ENCODE assay signal across 9 cellular contexts in the genomic region with DNA sequence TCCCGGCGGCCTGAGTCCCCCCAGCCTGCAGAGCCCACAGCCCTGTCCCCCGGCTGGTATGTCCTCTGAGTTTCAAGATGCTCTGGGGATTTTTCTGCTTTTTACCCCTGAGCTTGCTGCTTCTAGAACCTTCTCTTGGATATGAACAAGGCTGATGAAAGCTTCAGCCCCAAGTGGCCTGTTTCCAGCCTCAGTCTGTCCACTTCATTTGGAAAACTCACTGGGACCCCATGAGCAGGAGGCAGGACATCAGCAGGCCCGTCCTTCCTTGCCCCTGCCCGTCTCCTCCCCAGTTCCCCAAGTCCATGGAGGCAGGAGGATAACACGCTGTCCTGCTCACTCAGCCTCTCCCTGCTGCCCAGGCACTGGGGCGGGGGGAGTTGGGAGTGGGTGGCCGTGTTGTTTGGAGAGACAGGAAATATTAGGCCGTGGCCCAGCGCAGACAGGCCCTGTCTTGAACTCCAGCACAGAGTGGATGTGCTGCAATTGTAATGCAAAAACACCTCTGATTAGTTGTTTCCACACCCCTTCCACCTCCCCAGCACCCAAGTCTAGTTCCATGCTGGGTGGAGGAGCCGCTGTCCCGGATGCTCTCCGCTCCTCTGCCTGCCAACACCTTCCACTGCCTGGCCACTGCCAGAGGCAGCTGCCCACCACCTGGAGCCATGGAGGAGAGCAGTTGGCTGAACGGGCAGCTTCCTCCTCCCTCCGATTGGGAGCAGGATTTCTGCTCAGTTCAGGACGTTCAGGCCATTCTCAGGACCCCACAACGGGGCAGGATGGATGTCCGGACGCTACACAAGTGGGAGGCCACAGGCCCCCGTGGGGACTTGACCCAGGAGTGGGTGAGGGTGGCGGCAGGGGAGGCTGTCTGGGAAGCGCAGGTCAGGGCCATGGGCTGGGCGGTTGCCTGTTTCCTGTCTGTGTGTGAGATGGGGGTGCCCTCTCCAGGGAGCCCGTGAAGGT.
DNase-seq lines count a peak whose midpoint lies in the region; ATAC-seq and TF ChIP-seq lines count a peak whose summit lies in the region.
"Had no signal": no experiment of that assay in that cellular context is flagged by ENCODE, and none has a peak within 500 bp of the region (broad histone marks: within the 10 kb centered on the region; RNA-seq: fewer than 3 reads in every experiment).

No MANE protein-coding gene starts in this region.

- H3K18ac ChIP-seq in H9 (ENCODE audit: insufficient read length, low read depth, low read length) = no peak overlapping the region

- H3K4me3 ChIP-seq in iPS-15b (ENCODE audit: low read depth, low read length) (no peak overlapping the region), smooth muscle cell (no peak overlapping the region)

- H3F3A ChIP-seq in smooth muscle cell (ENCODE audit: low read depth) = no peaks in the 10 kb centered on the region

- H3K27ac ChIP-seq in H9 (ENCODE audit: insufficient read length, low read depth, low read length) (no peak overlapping the region), smooth muscle cell (ENCODE audit: low read depth) (peak overlapping the region; percentile 59)

- H3K4ac ChIP-seq in H9 (ENCODE audit: low read depth, low read length) = no peak overlapping the region

- H3K79me1 ChIP-seq in H9 (ENCODE audit: insufficient read depth, low read depth, low read length, poor library complexity, severe bottlenecking) = no peaks in the 10 kb centered on the region

- no peak overlapping the region for H2BK12ac ChIP-seq in H9 (ENCODE audit: insufficient read length, low read depth, low read length)

- H2AK5ac ChIP-seq in H9 (ENCODE audit: insufficient read length, low read length) = no peak overlapping the region

- H3K23me2 ChIP-seq in H9 (ENCODE audit: insufficient read length, low read depth, low read length, poor library complexity, severe bottlenecking) = no peaks in the 10 kb centered on the region

- H3K27me3 Mint-ChIP-seq in H9 (ENCODE audit: low read depth) = peaks cover 10% of the 10 kb centered on the region
- H3K27me3 Mint-ChIP-seq in WTC11 (ENCODE audit: low read depth) = no peaks in the 10 kb centered on the region
- H3K27me3 Mint-ChIP-seq in activated T-helper 2 cell treated with anti-CD3 and anti-CD28 coated beads, Interferon-gamma antibody, Interleukin-2, Interleukin-4, amounts not matched to agents 10 μg/mL and 5 μg/mL and 100 μg/mL, durations not matched to agents 14 hours and 24 hours and 36 hours (ENCODE audit: low read depth) = no peaks in the 10 kb centered on the region

- H3K27ac Mint-ChIP-seq in H9 (peak overlapping the region in 1 of 3 experiments; percentile 63; a peak in 2 of 7 replicates), WTC11 (peak overlapping the region; percentile 93)
- H3K27ac Mint-ChIP-seq in activated T-helper 2 cell treated with anti-CD3 and anti-CD28 coated beads, Interferon-gamma antibody, Interleukin-2, Interleukin-4, amounts not matched to agents 10 μg/mL and 5 μg/mL and 100 μg/mL, durations not matched to agents 14 hours and 24 hours and 36 hours = no peak overlapping the region
- H3K27ac Mint-ChIP-seq: activated B cell treated with CpG ODN at 0.5 μM for 24 hours had no signal

- H4K20me1 ChIP-seq in H9 (ENCODE audit: control insufficient read depth, insufficient read depth, insufficient read length) (no peaks in the 10 kb centered on the region), smooth muscle cell (ENCODE audit: low read depth) (no peaks in the 10 kb centered on the region)

- H3K4me2 ChIP-seq in H9 (ENCODE audit: insufficient read depth, insufficient read length, low read length) (no peak overlapping the region), smooth muscle cell (peak overlapping the region; percentile 38)

- POLR2A ChIA-PET in WTC11 (lab: Charles Lee) = interaction anchor here (1.3 kb wide), 1 partner anchor 26 kb away, joined by 4 read pairs; no protein-coding TSS in a partner anchor

- H3K4me3 Mint-ChIP-seq in H9 = peak overlapping the region; percentile 15 to 33; a peak in 2 of 5 replicates
- no peak overlapping the region for H3K4me3 Mint-ChIP-seq in WTC11
- no peak overlapping the region for H3K4me3 Mint-ChIP-seq in activated T-helper 2 cell treated with anti-CD3 and anti-CD28 coated beads, Interferon-gamma antibody, Interleukin-2, Interleukin-4, amounts not matched to agents 10 μg/mL and 5 μg/mL and 100 μg/mL, durations not matched to agents 14 hours and 24 hours and 36 hours (ENCODE audit: low read depth)
- H3K4me3 Mint-ChIP-seq: activated B cell treated with CpG ODN at 0.5 μM for 24 hours had no signal

- H3T11ph ChIP-seq in H9 (ENCODE audit: low read length) = no peak overlapping the region

- no peaks in the 10 kb centered on the region for H3K27me3 ChIP-seq in H9 (ENCODE audit: insufficient read depth, low read length)
- no peaks in the 10 kb centered on the region for H3K27me3 ChIP-seq in iPS-15b (ENCODE audit: control insufficient read depth, insufficient read depth, low read length)
- no peaks in the 10 kb centered on the region for H3K27me3 ChIP-seq in smooth muscle cell (ENCODE audit: low read depth)

- H3K36me3 ChIP-seq in iPS-15b (ENCODE audit: control insufficient read depth, insufficient read depth, low read length) (no peaks in the 10 kb centered on the region), smooth muscle cell (ENCODE audit: low read depth) (no peaks in the 10 kb centered on the region)

- H3K4me1 Mint-ChIP-seq in H9 (peaks cover 36 to 38% of the 10 kb centered on the region in 2 experiments), WTC11 (peaks cover 43% of the 10 kb centered on the region)
- H3K4me1 Mint-ChIP-seq in activated T-helper 2 cell treated with anti-CD3 and anti-CD28 coated beads, Interferon-gamma antibody, Interleukin-2, Interleukin-4, amounts not matched to agents 10 μg/mL and 5 μg/mL and 100 μg/mL, durations not matched to agents 14 hours and 24 hours and 36 hours (ENCODE audit: low read depth) = no peaks in the 10 kb centered on the region
- H3K4me1 Mint-ChIP-seq: activated B cell treated with CpG ODN at 0.5 μM for 24 hours had no signal

- no peak overlapping the region for H2BK20ac ChIP-seq in H9 (ENCODE audit: low read depth, low read length, poor library complexity, severe bottlenecking)

- H3K79me2 ChIP-seq in H9 (ENCODE audit: insufficient read depth, low read length) (no peaks in the 10 kb centered on the region), smooth muscle cell (ENCODE audit: low read depth) (no peaks in the 10 kb centered on the region)

- peaks cover 12% of the 10 kb centered on the region; the same call in 1 of the 2 replicates for H3K4me1 ChIP-seq in H9 (ENCODE audit: insufficient read depth, low read length)
- H3K4me1 ChIP-seq in iPS-15b (ENCODE audit: control insufficient read depth, insufficient read depth, low read length) = peaks cover 9% of the 10 kb centered on the region
- peaks cover 4% of the 10 kb centered on the region for H3K4me1 ChIP-seq in smooth muscle cell (ENCODE audit: low read depth)

- H3K23ac ChIP-seq in H9 (ENCODE audit: insufficient read length, low read depth, low read length) = no peak overlapping the region

- H3K14ac ChIP-seq in H9 (ENCODE audit: insufficient read depth, low read length) = peak overlapping the region; percentile 54; the same call in 1 of the 2 replicates

- no peak overlapping the region for H2AFZ ChIP-seq in H9 (ENCODE audit: low read length)
- H2AFZ ChIP-seq in smooth muscle cell (ENCODE audit: low read depth) = no peak overlapping the region

- no peak overlapping the region for H4K5ac ChIP-seq in H9 (ENCODE audit: insufficient read length, low read depth, low read length)

- no peak for TF ChIP-seq CTCF in H9 (conservative IDR thresholded peaks at IDR 0.05)
- TF ChIP-seq CTCF in WTC11 (IDR thresholded peaks at IDR 0.05) = no peak
- no peak for TF ChIP-seq CTCF in smooth muscle cell (IDR thresholded peaks at IDR 0.05; ENCODE audit: borderline replicate concordance, insufficient read depth, poor library complexity, severe bottlenecking)

- H4K8ac ChIP-seq in H9 (replicated peaks; ENCODE audit: insufficient read length, low read depth, low read length) = no peak overlapping the region

- CTCF ChIA-PET in WTC11 (lab: Charles Lee) = interaction anchor here (0.8 to 14.8 kb wide), 15 partner anchors 10 to 321 kb away, joined by 3 to 229 read pairs (median 4); no protein-coding TSS in a partner anchor

- H3K9me3 ChIP-seq in H9 (ENCODE audit: control insufficient read depth, low read depth, low read length) = no peaks in the 10 kb centered on the region
- H3K9me3 ChIP-seq in iPS-15b (ENCODE audit: control insufficient read depth, insufficient read depth, low read length) = no peaks in the 10 kb centered on the region
- H3K9me3 ChIP-seq in smooth muscle cell (replicated peaks; ENCODE audit: low read depth) = no peaks in the 10 kb centered on the region

- intact Hi-C loops in activated T-helper 2 cell treated with anti-CD3 and anti-CD28 coated beads, Interferon-gamma antibody, Interleukin-2, Interleukin-4, amounts not matched to agents 10 μg/mL and 5 μg/mL and 100 μg/mL, durations not matched to agents 14 hours and 24 hours and 36 hours (cut with micrococcal nuclease) = no loop called here

- H2BK120ac ChIP-seq in H9 (ENCODE audit: low read depth, low read length, poor library complexity, severe bottlenecking) = no peak overlapping the region

- H3K9me3 Mint-ChIP-seq in H9 = no peaks in the 10 kb centered on the region
- peaks cover 4% of the 10 kb centered on the region; the same call in 1 of the 2 replicates for H3K9me3 Mint-ChIP-seq in WTC11
- no peaks in the 10 kb centered on the region for H3K9me3 Mint-ChIP-seq in activated T-helper 2 cell treated with anti-CD3 and anti-CD28 coated beads, Interferon-gamma antibody, Interleukin-2, Interleukin-4, amounts not matched to agents 10 μg/mL and 5 μg/mL and 100 μg/mL, durations not matched to agents 14 hours and 24 hours and 36 hours
- H3K9me3 Mint-ChIP-seq: activated B cell treated with CpG ODN at 0.5 μM for 24 hours had no signal

- H3K36me3 Mint-ChIP-seq in H9 (ENCODE audit: insufficient read depth in 1 of 3, low read depth in 3 of 3) = no peaks in the 10 kb centered on the region; a peak in 1 of 7 replicates
- H3K36me3 Mint-ChIP-seq in WTC11 = no peaks in the 10 kb centered on the region
- H3K36me3 Mint-ChIP-seq in activated T-helper 2 cell treated with anti-CD3 and anti-CD28 coated beads, Interferon-gamma antibody, Interleukin-2, Interleukin-4, amounts not matched to agents 10 μg/mL and 5 μg/mL and 100 μg/mL, durations not matched to agents 14 hours and 24 hours and 36 hours (ENCODE audit: low read depth) = no peaks in the 10 kb centered on the region

- WGBS in H9 (ENCODE audit: extremely low coverage, insufficient read length, low lambda C conversion rate) = no CpG with 5 or more reads among the region's 24 CpGs
- WGBS in smooth muscle cell (ENCODE audit: low lambda C conversion rate) = 45% methylated on average over 24 of the region's 24 CpGs

- H2BK5ac ChIP-seq in H9 (ENCODE audit: insufficient read length, low read length) = no peak overlapping the region

- no peak for DNase-seq in H9
- peak; percentile 31 for DNase-seq in WTC11 (ENCODE audit: low spot score)
- DNase-seq in smooth muscle cell (lab: John Stamatoyannopoulos, UW; ENCODE audit: unreplicated experiment) = no peak
- DNase-seq in activated T-helper 2 cell treated with anti-CD3 and anti-CD28 coated beads, Interferon-gamma antibody, Interleukin-2, Interleukin-4, amounts not matched to agents 10 μg/mL and 5 μg/mL and 100 μg/mL, durations not matched to agents 14 hours and 24 hours and 36 hours (ENCODE audit: low spot score) = no peak
- DNase-seq in COLO829 (ENCODE audit: low spot score) = no peak
- DNase-seq: activated B cell treated with CpG ODN at 0.5 μM for 24 hours had no signal

- H4K91ac ChIP-seq in H9 (ENCODE audit: insufficient read length, low read depth, low read length) = no peak overlapping the region

- no peak overlapping the region for H3K56ac ChIP-seq in H9 (ENCODE audit: insufficient read length, low read depth, low read length)

- no peak overlapping the region for H2BK15ac ChIP-seq in H9 (ENCODE audit: low read depth, low read length)

- H3K9ac ChIP-seq in H9 (ENCODE audit: extremely low read depth, insufficient read length, low read length) (no peak overlapping the region), iPS-15b (ENCODE audit: low read depth, low read length) (peak overlapping the region; percentile 4), smooth muscle cell (ENCODE audit: low read depth) (no peak overlapping the region)

- ATAC-seq in WTC11 = peak; percentile 54
- ATAC-seq in GM21529 (IDR thresholded peaks at IDR 0.05; ENCODE audit: unreplicated experiment) = no peak
- ATAC-seq in HG02938 (IDR thresholded peaks at IDR 0.05; ENCODE audit: unreplicated experiment) = no peak

Comparison
In these comparisons a context has a peak if more than half of its experiments do, and no peak if none do; other contexts are left out.
1. H3K4me3 Mint-ChIP-seq: peak in H9 (2 of 2); none in WTC11 (single experiment) and activated T-helper 2 cell treated with anti-CD3 and anti-CD28 coated beads, Interferon-gamma antibody, Interleukin-2, Interleukin-4, amounts not matched to agents 10 μg/mL and 5 μg/mL and 100 μg/mL, durations not matched to agents 14 hours and 24 hours and 36 hours (single experiment).